Comparison of ENCODE assay signal across 8 cellular contexts in genomic region chr16:53503270-53503911, GRCh38. TPM values are rescaled to one million over a fixed set of nuclear protein-coding genes. Genes with fewer than 3 reads are reported as not detected.
DNase-seq lines count a peak whose midpoint lies in the region; ATAC-seq and TF ChIP-seq lines count a peak whose summit lies in the region.

No MANE protein-coding gene starts in this region.

- H3K9ac ChIP-seq in mucosa of stomach (ENCODE audit: low read length), result peak overlapping the region; percentile 45

- H3K27ac ChIP-seq in esophagus (ENCODE audit: low read depth in 2 of 2, low read length in 1 of 2), result peak overlapping the region; percentile 98 to 100

- peak; percentile 94 for ATAC-seq in GM21737 (IDR thresholded peaks at IDR 0.05; ENCODE audit: unreplicated experiment)

- WGBS in esophagus, 2 donors, result 0% methylated on average over 46 of the region's 46 CpGs

- H3K4me1 ChIP-seq in esophagus (ENCODE audit: control insufficient read depth in 2 of 2, insufficient read depth in 2 of 2, low read length in 1 of 2), result peaks cover 0 to 5% of the 10 kb centered on the region in 2 donors
- H3K4me1 ChIP-seq in mucosa of stomach (ENCODE audit: control insufficient read depth, insufficient read depth, low read length), result peaks cover 22% of the 10 kb centered on the region

- H3K4me3 ChIP-seq in esophagus (ENCODE audit: low read depth in 1 of 2, low read length in 2 of 2) (peak overlapping the region; percentile 58 to 78), mucosa of stomach (ENCODE audit: low read length) (peak overlapping the region; percentile 43)

- peak; percentile 94 for DNase-seq in DMS79 (lab: John Stamatoyannopoulos, UW)
- peak; percentile 93 for DNase-seq in KG1 (lab: John Stamatoyannopoulos, UW)
- DNase-seq in activated T-cell treated with anti-CD3 and anti-CD28 coated beads, Interleukin-2, amount 50 U/mL, for 48 hours, result peak; percentile 98 to 99
- DNase-seq in stimulated activated CD8-positive, alpha-beta memory T cell treated with anti-CD3 and anti-CD28 coated beads, Interleukin-4, amount 100 ng/mL, for 48 hours, result peak; percentile 100

- H3K27me3 ChIP-seq in esophagus (ENCODE audit: control insufficient read depth in 1 of 2, insufficient read depth in 2 of 2, low read length in 2 of 2), result no peaks in the 10 kb centered on the region
- no peaks in the 10 kb centered on the region for H3K27me3 ChIP-seq in mucosa of stomach (ENCODE audit: control insufficient read depth, insufficient read depth, low read length)

- H3K9me3 ChIP-seq in esophagus (ENCODE audit: control insufficient read depth in 2 of 2, insufficient read depth in 1 of 2, low read depth in 1 of 2, low read length in 1 of 2) (no peaks in the 10 kb centered on the region), mucosa of stomach (ENCODE audit: control insufficient read depth, low read length) (no peaks in the 10 kb centered on the region)

- no peaks in the 10 kb centered on the region for H3K36me3 ChIP-seq in esophagus (ENCODE audit: control insufficient read depth in 2 of 2, insufficient read depth in 2 of 2, low read length in 1 of 2)
- no peaks in the 10 kb centered on the region for H3K36me3 ChIP-seq in mucosa of stomach (ENCODE audit: control insufficient read depth, insufficient read depth, low read length)

TF ChIP-seq in PFSK-1, 5 proteins besides CTCF, POLR2A, EP300 and RAD21:
- TF ChIP-seq FOXP2 (optimal IDR thresholded peaks at IDR 0.05; ENCODE audit: borderline replicate concordance, extremely low read depth, extremely low read length, insufficient read depth) (peak; percentile 48), POLR2AphosphoS5 (IDR thresholded peaks at IDR 0.05; ENCODE audit: low read depth, low read length) (peak; percentile 74), TAF1 (IDR thresholded peaks at IDR 0.05; ENCODE audit: borderline replicate concordance, insufficient read depth, low read length) (peak; percentile 54; the same call in 1 of the 2 replicates)
- TF ChIP-seq, protein P1, sequence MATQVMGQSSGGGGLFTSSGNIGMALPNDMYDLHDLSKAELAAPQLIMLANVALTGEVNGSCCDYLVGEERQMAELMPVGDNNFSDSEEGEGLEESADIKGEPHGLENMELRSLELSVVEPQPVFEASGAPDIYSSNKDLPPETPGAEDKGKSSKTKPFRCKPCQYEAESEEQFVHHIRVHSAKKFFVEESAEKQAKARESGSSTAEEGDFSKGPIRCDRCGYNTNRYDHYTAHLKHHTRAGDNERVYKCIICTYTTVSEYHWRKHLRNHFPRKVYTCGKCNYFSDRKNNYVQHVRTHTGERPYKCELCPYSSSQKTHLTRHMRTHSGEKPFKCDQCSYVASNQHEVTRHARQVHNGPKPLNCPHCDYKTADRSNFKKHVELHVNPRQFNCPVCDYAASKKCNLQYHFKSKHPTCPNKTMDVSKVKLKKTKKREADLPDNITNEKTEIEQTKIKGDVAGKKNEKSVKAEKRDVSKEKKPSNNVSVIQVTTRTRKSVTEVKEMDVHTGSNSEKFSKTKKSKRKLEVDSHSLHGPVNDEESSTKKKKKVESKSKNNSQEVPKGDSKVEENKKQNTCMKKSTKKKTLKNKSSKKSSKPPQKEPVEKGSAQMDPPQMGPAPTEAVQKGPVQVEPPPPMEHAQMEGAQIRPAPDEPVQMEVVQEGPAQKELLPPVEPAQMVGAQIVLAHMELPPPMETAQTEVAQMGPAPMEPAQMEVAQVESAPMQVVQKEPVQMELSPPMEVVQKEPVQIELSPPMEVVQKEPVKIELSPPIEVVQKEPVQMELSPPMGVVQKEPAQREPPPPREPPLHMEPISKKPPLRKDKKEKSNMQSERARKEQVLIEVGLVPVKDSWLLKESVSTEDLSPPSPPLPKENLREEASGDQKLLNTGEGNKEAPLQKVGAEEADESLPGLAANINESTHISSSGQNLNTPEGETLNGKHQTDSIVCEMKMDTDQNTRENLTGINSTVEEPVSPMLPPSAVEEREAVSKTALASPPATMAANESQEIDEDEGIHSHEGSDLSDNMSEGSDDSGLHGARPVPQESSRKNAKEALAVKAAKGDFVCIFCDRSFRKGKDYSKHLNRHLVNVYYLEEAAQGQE (IDR thresholded peaks at IDR 0.05; ENCODE audit: insufficient read depth in 1 of 2, low read depth in 2 of 2, low read length in 2 of 2), result no peak

RNA-seq across cellular contexts. Expression of gene AKTIP, which starts 0.4 kb away (rescaled TPM):
- 14.4 TPM for polyA plus RNA-seq in PFSK-1 (2012; ENCODE audit: insufficient read length, low read depth)
- 10 to 100 TPM; 22.5 to 27.2 TPM for polyA plus RNA-seq in esophagus

Comparison
In these comparisons a context has a peak if more than half of its experiments do, and no peak if none do; other contexts are left out.
1. Peak in every context shown above with its lines: DNase-seq, ATAC-seq, H3K4me3 ChIP-seq and H3K27ac ChIP-seq.